8 cellular contexts compared by ENCODE assay signal in the genomic region with DNA sequence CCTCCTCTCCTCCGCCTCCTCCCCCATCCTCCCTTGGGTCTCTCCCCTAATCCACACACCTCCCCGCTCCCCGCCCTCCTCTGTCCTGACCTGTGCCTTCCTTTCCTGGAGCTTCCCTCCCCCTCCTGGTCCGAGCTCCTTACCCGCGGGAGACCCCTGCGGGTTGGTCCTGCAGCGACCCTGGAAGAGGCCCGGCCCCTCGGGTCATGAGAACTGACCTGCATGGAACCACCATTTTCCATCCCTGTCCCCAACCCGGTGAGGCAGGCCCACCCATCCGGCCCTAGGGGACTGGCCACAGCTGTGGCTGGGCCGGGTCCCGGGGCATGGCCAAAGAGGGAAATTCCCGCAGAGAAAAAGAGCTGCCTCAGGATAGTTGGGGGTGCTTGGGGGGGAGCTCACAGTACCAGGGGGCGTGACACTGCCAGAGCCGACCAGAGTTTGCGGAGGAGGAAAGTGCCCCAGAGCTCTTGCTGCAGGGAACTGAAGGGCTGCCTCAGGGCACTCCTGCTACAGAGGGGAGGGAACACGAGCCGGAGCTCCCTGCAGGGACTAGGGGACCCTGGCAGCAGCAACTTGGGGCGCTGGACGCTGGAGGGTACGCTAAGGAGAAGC. TPM values are rescaled to one million over a fixed set of nuclear protein-coding genes. Genes with fewer than 3 reads are reported as not detected.
DNase-seq lines count a peak whose midpoint lies in the region; ATAC-seq and TF ChIP-seq lines count a peak whose summit lies in the region.

No MANE protein-coding gene starts in this region.

- peak overlapping the region; percentile 89 for H3K9ac ChIP-seq in iPS-18a (ENCODE audit: low read length)

- TF ChIP-seq CTCF in astrocyte of the spinal cord (IDR thresholded peaks at IDR 0.05; ENCODE audit: low read depth, low read length): no peak

- H3K4me1 ChIP-seq in iPS-18a (ENCODE audit: control insufficient read depth, low read depth, low read length): peaks cover 16% of the 10 kb centered on the region

- ATAC-seq in GM21825 (IDR thresholded peaks at IDR 0.05; ENCODE audit: unreplicated experiment) (peak; percentile 10), sciatic nerve (peak; percentile 6)

- no peaks in the 10 kb centered on the region for H3K9me3 ChIP-seq in iPS-18a (ENCODE audit: control insufficient read depth, low read depth, low read length)

- peak overlapping the region; percentile 19 for H3K27ac ChIP-seq in iPS-18a (ENCODE audit: low read length)

- peaks cover 16% of the 10 kb centered on the region for H3K27me3 ChIP-seq in iPS-18a (ENCODE audit: control insufficient read depth, insufficient read depth, low read length)

- H3K4me3 ChIP-seq in astrocyte of the spinal cord (ENCODE audit: low read depth, low read length) (peak overlapping the region; percentile 86), iPS-18a (ENCODE audit: low read length) (peak overlapping the region; percentile 69)

- H3K36me3 ChIP-seq in iPS-18a (ENCODE audit: control insufficient read depth, low read depth, low read length): peaks cover 30% of the 10 kb centered on the region

- in situ Hi-C loops in astrocyte of the spinal cord (cut with HindIII; ENCODE audit: low sequenced_read_pairs): no loop called here

- intact Hi-C loops in sciatic nerve (cut with DNase I): no loop called here

- peak; percentile 29 for DNase-seq in NCI-H2107 treated with DMSO at 0.1 percent for 48 hours (lab: John Stamatoyannopoulos, UW; ENCODE audit: unreplicated experiment)
- no peak for DNase-seq in NCI-H2107 (lab: John Stamatoyannopoulos, UW)
- DNase-seq in NCI-H2227 (lab: John Stamatoyannopoulos, UW; ENCODE audit: unreplicated experiment): peak; percentile 67
- peak; percentile 67 for DNase-seq in astrocyte of the spinal cord (ENCODE audit: low read depth, low spot score)
- DNase-seq in sciatic nerve (ENCODE audit: low spot score): peak; percentile 78
- DNase-seq in OCI-M2 (lab: John Stamatoyannopoulos, UW; ENCODE audit: unreplicated experiment): no peak

RNA-seq across cellular contexts. Expression of gene ARHGEF40, which starts 0.6 kb away (rescaled TPM):
- 91.1 TPM for total RNA-seq in sciatic nerve

RNA-seq across cellular contexts. Expression of gene RNASE8, which starts 13.1 kb away (rescaled TPM):
- total RNA-seq in sciatic nerve: not detected

RNA-seq across cellular contexts. Expression of gene ZNF219, which starts 27.7 kb away (rescaled TPM):
- 43.2 TPM for total RNA-seq in sciatic nerve

RNA-seq across cellular contexts. Expression of gene RNASE7, which starts 28.6 kb away (rescaled TPM):
- not detected for total RNA-seq in sciatic nerve

RNA-seq across cellular contexts. Expression of gene TMEM253, which starts 30.1 kb away (rescaled TPM):
- 0.62 TPM for total RNA-seq in sciatic nerve

Comparison
In these comparisons a context has a peak if more than half of its experiments do, and no peak if none do; other contexts are left out.
1. DNase-seq: peak in NCI-H2107 treated with DMSO at 0.1 percent for 48 hours (single experiment), NCI-H2227 (single experiment), astrocyte of the spinal cord (single experiment) and sciatic nerve (single experiment); none in NCI-H2107 (single experiment) and OCI-M2 (single experiment).